In the genomic region with DNA sequence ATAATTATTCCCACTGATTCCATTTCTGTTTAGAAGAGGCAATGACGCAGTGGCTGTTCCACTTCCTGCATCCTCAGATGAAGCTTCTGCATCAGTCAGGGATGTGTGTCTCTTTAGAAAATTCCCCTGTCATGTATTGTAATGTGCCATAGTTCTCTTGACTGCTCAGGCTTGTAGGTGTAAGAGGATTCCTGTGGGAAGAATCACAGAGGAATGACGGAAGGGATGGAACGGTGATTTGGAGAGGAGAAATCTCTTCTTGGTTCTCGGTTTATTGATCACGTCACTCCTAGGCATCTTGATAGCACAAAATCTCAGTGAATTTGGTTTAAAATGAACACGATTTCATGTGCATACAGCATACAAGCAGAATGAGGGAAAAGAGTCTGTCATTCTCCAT, we compare ENCODE assay signal across 21 cellular contexts.
"Had no signal": no experiment of that assay in that cellular context is flagged by ENCODE, and none has a peak within 500 bp of the region (broad histone marks: within the 10 kb centered on the region; RNA-seq: fewer than 3 reads in every experiment).

No MANE protein-coding gene starts in this region.

- H3K79me2 ChIP-seq: parathyroid adenoma had no signal

- H3K36me3 ChIP-seq: colonic mucosa, esophagus squamous epithelium, gastrocnemius medialis, stomach, transverse colon had no signal

- DNase-seq: activated CD4-positive, alpha-beta T cell treated with anti-CD3 and anti-CD28 coated beads for 48 hours; activated naive CD8-positive, alpha-beta T cell treated with anti-CD3 and anti-CD28 coated beads for 36 hours; activated T-cell treated with anti-CD3 and anti-CD28 coated beads, Interleukin-2, amount 50 U/mL, for 1 hour; colonic mucosa; esophagus squamous epithelium; gastrocnemius medialis; hypothalamus; left colon; mesendoderm; mucosa of descending colon; nephron progenitor cell; small intestine; stimulated activated CD4-positive, alpha-beta T cell treated with anti-CD3 and anti-CD28 coated beads, Interleukin-2, amount 100 ng/mL, for 24 hours; stomach; T-helper 17 cell; transverse colon had no signal

- FAIRE-seq: astrocyte, small intestine, urothelium cell line had no signal

- H3K9me3 ChIP-seq: colonic mucosa, esophagus squamous epithelium, gastrocnemius medialis, mucosa of descending colon, stomach, transverse colon had no signal

- H3K27me3 ChIP-seq: colonic mucosa, gastrocnemius medialis had no signal

- H3K4me3 ChIP-seq: colonic mucosa, esophagus squamous epithelium, gastrocnemius medialis, mucosa of descending colon, stomach, transverse colon had no signal

- H3K27ac ChIP-seq: colonic mucosa, esophagus squamous epithelium, gastrocnemius medialis, parathyroid adenoma, stomach, transverse colon had no signal

- H3K4me1 ChIP-seq: colonic mucosa, esophagus squamous epithelium, gastrocnemius medialis, parathyroid adenoma, transverse colon had no signal

- H3K27ac Mint-ChIP-seq: activated naive CD8-positive, alpha-beta T cell treated with anti-CD3 and anti-CD28 coated beads for 36 hours; nephron progenitor cell; stimulated activated memory B cell treated with anti-CD40 and anti-IgM and Interleukin-4, amounts not matched to agents 10 μg/mL and 1 μg/mL and 100 μg/mL, for 72 hours; T-helper 17 cell had no signal

- H3K4me3 Mint-ChIP-seq: activated naive CD8-positive, alpha-beta T cell treated with anti-CD3 and anti-CD28 coated beads for 36 hours; nephron progenitor cell; stimulated activated memory B cell treated with anti-CD40 and anti-IgM and Interleukin-4, amounts not matched to agents 10 μg/mL and 1 μg/mL and 100 μg/mL, for 72 hours; T-helper 17 cell had no signal

- H3K9ac ChIP-seq: parathyroid adenoma had no signal

- H3K9me3 Mint-ChIP-seq: nephron progenitor cell; stimulated activated memory B cell treated with anti-CD40 and anti-IgM and Interleukin-4, amounts not matched to agents 10 μg/mL and 1 μg/mL and 100 μg/mL, for 72 hours had no signal

- H3K4me1 Mint-ChIP-seq: nephron progenitor cell; stimulated activated memory B cell treated with anti-CD40 and anti-IgM and Interleukin-4, amounts not matched to agents 10 μg/mL and 1 μg/mL and 100 μg/mL, for 72 hours had no signal

- H3K36me3 Mint-ChIP-seq: stimulated activated memory B cell treated with anti-CD40 and anti-IgM and Interleukin-4, amounts not matched to agents 10 μg/mL and 1 μg/mL and 100 μg/mL, for 72 hours had no signal

- ATAC-seq: gastrocnemius medialis; left colon; mucosa of descending colon; sciatic nerve; stimulated activated memory B cell treated with anti-CD40 and anti-IgM and Interleukin-4, amounts not matched to agents 10 μg/mL and 1 μg/mL and 100 μg/mL, for 72 hours; T-helper 17 cell had no signal

- H3K27me3 Mint-ChIP-seq: activated naive CD8-positive, alpha-beta T cell treated with anti-CD3 and anti-CD28 coated beads for 36 hours had no signal

- H2AFZ ChIP-seq: parathyroid adenoma had no signal
